In genomic region chr6:26493258-26493657, GRCh38 we compare ENCODE assay signal across 12 cellular contexts. TPM values are rescaled to one million over a fixed set of nuclear protein-coding genes. Genes with fewer than 3 reads are reported as not detected.
DNase-seq lines count a peak whose midpoint lies in the region; ATAC-seq and TF ChIP-seq lines count a peak whose summit lies in the region.
"Had no signal": no experiment of that assay in that cellular context is flagged by ENCODE, and none has a peak within 500 bp of the region (broad histone marks: within the 10 kb centered on the region; RNA-seq: fewer than 3 reads in every experiment).

No MANE protein-coding gene starts in this region.

- intact Hi-C loops in Caco-2 (cut with micrococcal nuclease; ENCODE audit: unreplicated experiment) (loop anchor here (1.0 kb wide), 1 partner anchor 152 kb away; no protein-coding TSS in a partner anchor), left colon (cut with DNase I, micrococcal nuclease) (no loop called here)

- H3K4me1 Mint-ChIP-seq in Caco-2 (ENCODE audit: low read depth, unreplicated experiment) (peaks cover 40% of the 10 kb centered on the region), WTC11 (no peaks in the 10 kb centered on the region)
- H3K4me1 Mint-ChIP-seq: immature natural killer cell had no signal

- TF ChIP-seq CTCF in Caco-2 (IDR thresholded peaks at IDR 0.05; ENCODE audit: insufficient read depth in 1 of 2, low read depth in 1 of 2, low read length in 1 of 2, severe bottlenecking in 1 of 2, unreplicated experiment in 1 of 2) (peak in 1 of 2 experiments; percentile 31), HEK293 (tag by site-specific recombination; IDR thresholded peaks at IDR 0.05) (0 out of 2 replicates have a peak, but pooled peaks have one; percentile 22), WTC11 (IDR thresholded peaks at IDR 0.05) (no peak)

- CTCF ChIA-PET in Caco-2 (lab: Charles Lee) (interaction anchor here (1.0 kb wide), 1 partner anchor 152 kb away, joined by 3 read pairs; no protein-coding TSS in a partner anchor), HEK293 (lab: Yijun Ruan, JAX) (interaction anchor here (0.6 to 0.7 kb wide), 2 partner anchors 60 to 152 kb away, joined by 3 to 4 read pairs; no protein-coding TSS in a partner anchor), WTC11 (lab: Charles Lee) (no interaction called here)

- no peak overlapping the region for H3K4me3 ChIP-seq in Caco-2 (ENCODE audit: low read depth, low read length)
- no peak overlapping the region for H3K4me3 ChIP-seq in HEK293 (ENCODE audit: low read depth, low read length)
- H3K4me3 ChIP-seq: SK-N-MC, uterus had no signal

- H3K9me3 ChIP-seq in Caco-2 (no peaks in the 10 kb centered on the region), HEK293 (ENCODE audit: control insufficient read depth, insufficient read depth, low read depth, low read length) (no peaks in the 10 kb centered on the region)
- H3K9me3 ChIP-seq: uterus had no signal

- H3K36me3 Mint-ChIP-seq in Caco-2 (ENCODE audit: insufficient read depth, unreplicated experiment) = no peaks in the 10 kb centered on the region
- no peaks in the 10 kb centered on the region for H3K36me3 Mint-ChIP-seq in WTC11
- H3K36me3 Mint-ChIP-seq: activated naive CD8-positive, alpha-beta T cell treated with anti-CD3 and anti-CD28 coated beads for 36 hours; immature natural killer cell had no signal

- no peak overlapping the region for H3K27ac ChIP-seq in HEK293 (ENCODE audit: extremely low read depth, low read depth, low read length)
- H3K27ac ChIP-seq: SK-N-MC, uterus had no signal

- H3K4me1 ChIP-seq in Caco-2 (peaks cover 55% of the 10 kb centered on the region), HEK293 (ENCODE audit: control insufficient read depth, insufficient read depth, low read length) (no peaks in the 10 kb centered on the region)
- H3K4me1 ChIP-seq: uterus had no signal

- H3K4me3 Mint-ChIP-seq in Caco-2 (ENCODE audit: unreplicated experiment) = no peak overlapping the region
- no peak overlapping the region for H3K4me3 Mint-ChIP-seq in WTC11
- H3K4me3 Mint-ChIP-seq: activated naive CD8-positive, alpha-beta T cell treated with anti-CD3 and anti-CD28 coated beads for 36 hours; immature natural killer cell had no signal

- POLR2A ChIA-PET in Caco-2 (lab: Charles Lee) = no interaction called here
- POLR2A ChIA-PET in HEK293 (lab: Yijun Ruan, JAX) = no interaction called here
- POLR2A ChIA-PET in WTC11 (lab: Charles Lee) = no interaction called here

- H3K27ac Mint-ChIP-seq in Caco-2 (ENCODE audit: unreplicated experiment) (peak overlapping the region; percentile 66), WTC11 (no peak overlapping the region)
- H3K27ac Mint-ChIP-seq: immature natural killer cell had no signal

- H3K27me3 Mint-ChIP-seq in Caco-2 (ENCODE audit: insufficient read depth, unreplicated experiment) (no peaks in the 10 kb centered on the region), WTC11 (ENCODE audit: low read depth) (peaks cover 13% of the 10 kb centered on the region)
- H3K27me3 Mint-ChIP-seq: activated naive CD8-positive, alpha-beta T cell treated with anti-CD3 and anti-CD28 coated beads for 36 hours had no signal

- no peaks in the 10 kb centered on the region for H3K27me3 ChIP-seq in Caco-2 (replicated peaks; ENCODE audit: control insufficient read depth, insufficient read depth, low read length)
- H3K27me3 ChIP-seq: uterus had no signal

- H3K36me3 ChIP-seq in Caco-2 (ENCODE audit: control insufficient read depth, insufficient read depth, low read length) = no peaks in the 10 kb centered on the region
- no peaks in the 10 kb centered on the region for H3K36me3 ChIP-seq in HEK293 (ENCODE audit: control insufficient read depth in 2 of 2, insufficient read depth in 1 of 2, low read length in 2 of 2)
- H3K36me3 ChIP-seq: uterus had no signal

- DNase-seq in Caco-2 = peak in 1 of 2 experiments; percentile 18
- DNase-seq in WTC11 (ENCODE audit: low spot score) = no peak
- DNase-seq in lung microvascular endothelial cell (ENCODE audit: low read depth in 2 of 2) = peak; percentile 38 to 45
- DNase-seq in putamen (ENCODE audit: low spot score) = no peak
- no peak for DNase-seq in iPS-NIHi11 (ENCODE audit: low spot score)
- DNase-seq in left colon = no peak
- DNase-seq: activated naive CD8-positive, alpha-beta T cell treated with anti-CD3 and anti-CD28 coated beads for 36 hours; uterus had no signal

- no TSS peak for BruUV-seq in Caco-2 (replicated peaks; lab: Mats Ljungman, UMichigan)

- ATAC-seq in WTC11 = peak; percentile 78
- ATAC-seq in HG03135 (IDR thresholded peaks at IDR 0.05; ENCODE audit: unreplicated experiment) = no peak
- ATAC-seq in left colon = no peak

- H3K9me3 Mint-ChIP-seq in Caco-2 (ENCODE audit: unreplicated experiment) (no peaks in the 10 kb centered on the region), WTC11 (no peaks in the 10 kb centered on the region)
- H3K9me3 Mint-ChIP-seq: activated naive CD8-positive, alpha-beta T cell treated with anti-CD3 and anti-CD28 coated beads for 36 hours; immature natural killer cell had no signal

TF ChIP-seq in HEK293, 187 proteins besides CTCF, POLR2A, EP300 and RAD21:
- TF ChIP-seq ZNF155 (tag by site-specific recombination; IDR thresholded peaks at IDR 0.05) (no peak), ZNF654 (tag by site-specific recombination; IDR thresholded peaks at IDR 0.05; ENCODE audit: low read depth) (peak; percentile 38)

TF ChIP-seq in WTC11, 78 proteins besides CTCF, POLR2A, EP300 and RAD21:
- no peak for TF ChIP-seq ATF6 (CRISPR knock-in tag; IDR thresholded peaks at IDR 0.05)
- no peak for TF ChIP-seq RELA (CRISPR knock-in tag; IDR thresholded peaks at IDR 0.05; ENCODE audit: borderline replicate concordance)
- no peak for TF ChIP-seq SP1 (CRISPR knock-in tag; conservative IDR thresholded peaks at IDR 0.05)

RNA-seq across cellular contexts. Expression of gene BTN1A1, which starts 6.8 kb away (rescaled TPM):
- 7.3 and 8.3 TPM in 2 replicates for total RNA-seq in Caco-2 (2022)
- total RNA-seq in WTC11 (2021) = 0.14 to 0.15 TPM in 2 of 3 replicates, not detected in the other
- total RNA-seq in lung microvascular endothelial cell = not detected in 2 replicates
- total RNA-seq in left colon = not detected

RNA-seq across cellular contexts. Expression of gene BTN2A1, which starts 35.5 kb away (rescaled TPM):
- total RNA-seq in Caco-2 (2022) (13.9 and 15.0 TPM in 2 replicates), WTC11 (2021) (9.3 to 9.9 TPM (median 9.5 TPM) in 3 replicates), lung microvascular endothelial cell (6.1 and 7.9 TPM in 2 replicates), left colon (10 to 100 TPM; 19.8 to 25.7 TPM)

RNA-seq across cellular contexts. Expression of gene HMGN4, which starts 44.9 kb away (rescaled TPM):
- total RNA-seq in Caco-2 (2022) (29.6 and 30.8 TPM in 2 replicates), WTC11 (2021) (57.1 to 67.4 TPM (median 57.6 TPM) in 3 replicates), lung microvascular endothelial cell (45.5 and 52.4 TPM in 2 replicates), left colon (10 to 100 TPM; 54.9 to 55.7 TPM)

RNA-seq across cellular contexts. Expression of gene BTN3A3, which starts 53.0 kb away (rescaled TPM):
- total RNA-seq in Caco-2 (2022) (0.32 and 0.98 TPM in 2 replicates), WTC11 (2021) (4.3 to 4.5 TPM (median 4.5 TPM) in 3 replicates), lung microvascular endothelial cell (8.1 and 9.7 TPM in 2 replicates), left colon (10 to 100 TPM; 14.9 TPM)

Comparison
In these comparisons a context has a peak if more than half of its experiments do, and no peak if none do; other contexts are left out.
1. DNase-seq: peak in lung microvascular endothelial cell (2 of 2); none in WTC11 (single experiment), putamen (single experiment), iPS-NIHi11 (single experiment) and left colon (0 of 2).